Comparison of ENCODE assay signal across 2 cellular contexts in the genomic region with DNA sequence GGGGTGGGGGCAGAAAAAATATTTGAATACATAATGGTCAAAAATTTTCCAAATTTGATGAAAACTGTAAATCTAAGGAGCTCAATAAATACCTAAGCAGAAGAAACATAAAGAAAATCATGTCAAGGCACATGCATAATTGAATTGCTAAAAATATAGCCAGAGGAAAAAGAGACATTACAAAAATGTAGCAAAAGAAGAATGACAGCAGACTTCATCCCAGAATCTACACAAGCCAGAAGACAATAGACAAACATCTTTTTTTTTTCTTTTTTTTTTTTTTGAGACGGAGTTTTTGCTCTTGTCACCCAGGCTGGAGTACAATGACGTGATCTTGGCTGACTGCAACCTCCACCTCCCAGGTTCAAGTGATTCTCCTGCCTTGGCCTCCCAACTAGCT.
TF ChIP-seq lines count a peak whose summit lies in the region.

No MANE protein-coding gene starts in this region.

TF ChIP-seq in HEK293T, 16 proteins besides CTCF, POLR2A, EP300 and RAD21:
- TF ChIP-seq LEF1 (IDR thresholded peaks at IDR 0.05; ENCODE audit: borderline replicate concordance): no peak
- no peak for TF ChIP-seq FOXK2 (IDR thresholded peaks at IDR 0.05)
- no peak for TF ChIP-seq NFRKB (IDR thresholded peaks at IDR 0.05)
- TF ChIP-seq ZNF384 (IDR thresholded peaks at IDR 0.05): peak; percentile 56

TF ChIP-seq in GM12878, 131 proteins besides CTCF, POLR2A, EP300 and RAD21:
- TF ChIP-seq TCF12 (IDR thresholded peaks at IDR 0.05; ENCODE audit: low read depth, low read length) (no peak), HDGF (IDR thresholded peaks at IDR 0.05) (no peak), CBX5 (IDR thresholded peaks at IDR 0.05; ENCODE audit: low read depth) (0 out of 2 replicates have a peak, but pooled peaks have one; percentile 75), NR2F1 (conservative IDR thresholded peaks at IDR 0.05) (no peak)
- TF ChIP-seq, protein P1, sequence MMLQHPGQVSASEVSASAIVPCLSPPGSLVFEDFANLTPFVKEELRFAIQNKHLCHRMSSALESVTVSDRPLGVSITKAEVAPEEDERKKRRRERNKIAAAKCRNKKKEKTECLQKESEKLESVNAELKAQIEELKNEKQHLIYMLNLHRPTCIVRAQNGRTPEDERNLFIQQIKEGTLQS (IDR thresholded peaks at IDR 0.05; ENCODE audit: borderline replicate concordance, extremely low read depth, low read depth, low read length): no peak
